32 cellular contexts compared by ENCODE assay signal in the genomic region with DNA sequence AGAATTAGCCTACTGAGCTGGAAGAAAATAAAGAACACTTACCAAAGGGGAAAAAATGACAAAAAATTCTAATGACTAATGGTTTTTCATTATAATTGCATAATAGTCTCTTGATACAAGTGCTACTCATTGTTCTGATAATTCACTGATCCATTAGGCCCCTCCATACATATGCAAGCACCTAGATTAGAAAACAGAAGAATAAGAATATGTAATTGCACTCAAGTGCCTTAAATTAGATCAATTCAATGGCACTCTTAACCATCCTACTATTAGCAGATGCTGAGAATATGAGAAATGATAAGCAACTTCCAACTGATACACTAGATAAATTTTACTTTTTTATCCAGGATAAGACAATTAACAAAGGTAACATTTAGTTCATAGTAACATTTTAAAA.
"Had no signal": no experiment of that assay in that cellular context is flagged by ENCODE, and none has a peak within 500 bp of the region (broad histone marks: within the 10 kb centered on the region; RNA-seq: fewer than 3 reads in every experiment).

No MANE protein-coding gene starts in this region.

- H3K27me3 Mint-ChIP-seq: activated B cell treated with CpG ODN at 0.5 μM for 24 hours; activated CD4-positive, alpha-beta memory T cell treated with anti-CD3 and anti-CD28 coated beads for 36 hours; activated naive CD4-positive, alpha-beta T cell treated with anti-CD3 and anti-CD28 coated beads, Interleukin-2, amount 10 ng/mL, durations not matched to agents 7 days and 5 days; activated naive CD8-positive, alpha-beta T cell; T-cell; T-helper 17 cell had no signal

- H3K4me1 ChIP-seq: SJCRH30 had no signal

- H3K9me3 ChIP-seq: SJCRH30 had no signal

- H3K4me3 Mint-ChIP-seq: activated B cell treated with CpG ODN at 0.5 μM for 24 hours; activated CD4-positive, alpha-beta memory T cell treated with anti-CD3 and anti-CD28 coated beads for 36 hours; activated naive CD4-positive, alpha-beta T cell treated with anti-CD3 and anti-CD28 coated beads, Interleukin-2, amount 10 ng/mL, durations not matched to agents 7 days and 5 days; activated naive CD8-positive, alpha-beta T cell; activated naive CD8-positive, alpha-beta T cell treated with anti-CD3 and anti-CD28 coated beads, Interleukin-2, amount 50 U/mL, for 24 hours; activated T-cell treated with anti-CD3 and anti-CD28 coated beads, Interleukin-2, amount 50 U/mL, for 4 hours; activated T-helper 1 cell treated with anti-CD3 and anti-CD28 coated beads, Interleukin-12 subunit alpha, Interleukin-12 subunit beta, Interleukin-2, Interleukin-4 antibody, amounts not matched to agents 30 ng/mL and 10 ng/mL and 1 ng/mL, durations not matched to agents 14 hours and 24 hours and 36 hours; brain; T-cell; T-helper 17 cell had no signal

- H3K27ac Mint-ChIP-seq: activated B cell treated with CpG ODN at 0.5 μM for 24 hours; activated CD4-positive, alpha-beta memory T cell treated with anti-CD3 and anti-CD28 coated beads for 36 hours; activated naive CD4-positive, alpha-beta T cell treated with anti-CD3 and anti-CD28 coated beads, Interleukin-2, amount 10 ng/mL, durations not matched to agents 7 days and 5 days; activated naive CD8-positive, alpha-beta T cell; activated naive CD8-positive, alpha-beta T cell treated with anti-CD3 and anti-CD28 coated beads, Interleukin-2, amount 50 U/mL, for 24 hours; activated T-helper 1 cell treated with anti-CD3 and anti-CD28 coated beads, Interleukin-12 subunit alpha, Interleukin-12 subunit beta, Interleukin-2, Interleukin-4 antibody, amounts not matched to agents 30 ng/mL and 10 ng/mL and 1 ng/mL, durations not matched to agents 14 hours and 24 hours and 36 hours; T-cell; T-helper 17 cell had no signal

- H3K36me3 ChIP-seq: SJCRH30 had no signal

- DNase-seq: activated B cell treated with CpG ODN at 0.5 μM for 24 hours; activated CD4-positive, alpha-beta memory T cell treated with anti-CD3 and anti-CD28 coated beads for 36 hours; activated CD4-positive, alpha-beta T cell treated with anti-CD3 and anti-CD28 coated beads for 4 hours; activated CD4-positive, alpha-beta T cell treated with anti-CD3 and anti-CD28 coated beads, Interleukin-2, amount 50 U/mL, for 1 hour; activated CD4-positive, CD25-positive, alpha-beta regulatory T cell treated with anti-CD3 and anti-CD28 coated beads, Interleukin-2, amount 50 U/mL, for 72 hours; activated CD8-positive, alpha-beta memory T cell treated with anti-CD3 and anti-CD28 coated beads, Interleukin-2, amount 50 U/mL, for 4 hours; activated gamma-delta T cell treated with Interleukin-2 at 50 U/mL for 16 hours; activated naive CD4-positive, alpha-beta T cell treated with anti-CD3 and anti-CD28 coated beads, Interleukin-2, amount 10 ng/mL, durations not matched to agents 7 days and 5 days; activated naive CD8-positive, alpha-beta T cell treated with anti-CD3 and anti-CD28 coated beads, Interleukin-2, amount 50 U/mL, for 24 hours; activated T-cell treated with anti-CD3 and anti-CD28 coated beads for 4 hours; activated T-cell treated with anti-CD3 and anti-CD28 coated beads, Interleukin-2, amount 50 U/mL, for 4 hours; anterior cingulate cortex; central memory CD4-positive, alpha-beta T cell; Karpas-422; KBM-7; NCI-H1694; NCI-H1930; NCI-H2107; NCI-H345; NCI-H524 treated with DMSO at 0.1 percent for 48 hours; NCI-H774; SHP77; SJCRH30; T-cell; T-helper 17 cell; T-helper 9 cell had no signal

- H3K27me3 ChIP-seq: SJCRH30 had no signal

- H3K4me3 ChIP-seq: coronary artery, SJCRH30 had no signal

- H3K36me3 Mint-ChIP-seq: activated CD4-positive, alpha-beta memory T cell treated with anti-CD3 and anti-CD28 coated beads for 36 hours; activated naive CD4-positive, alpha-beta T cell treated with anti-CD3 and anti-CD28 coated beads, Interleukin-2, amount 10 ng/mL, durations not matched to agents 7 days and 5 days; activated naive CD8-positive, alpha-beta T cell; T-cell had no signal

- H3K27ac ChIP-seq: coronary artery, SJCRH30, VCaP had no signal

- H3K4me1 Mint-ChIP-seq: activated B cell treated with CpG ODN at 0.5 μM for 24 hours; activated naive CD4-positive, alpha-beta T cell treated with anti-CD3 and anti-CD28 coated beads, Interleukin-2, amount 10 ng/mL, durations not matched to agents 7 days and 5 days; activated naive CD8-positive, alpha-beta T cell treated with anti-CD3 and anti-CD28 coated beads, Interleukin-2, amount 50 U/mL, for 24 hours; T-cell; T-helper 17 cell had no signal

- H3K9me3 Mint-ChIP-seq: activated B cell treated with CpG ODN at 0.5 μM for 24 hours; activated CD4-positive, alpha-beta memory T cell treated with anti-CD3 and anti-CD28 coated beads for 36 hours; activated naive CD4-positive, alpha-beta T cell treated with anti-CD3 and anti-CD28 coated beads, Interleukin-2, amount 10 ng/mL, durations not matched to agents 7 days and 5 days; activated T-cell treated with anti-CD3 and anti-CD28 coated beads, Interleukin-2, amount 50 U/mL, for 4 hours; activated T-helper 1 cell treated with anti-CD3 and anti-CD28 coated beads, Interleukin-12 subunit alpha, Interleukin-12 subunit beta, Interleukin-2, Interleukin-4 antibody, amounts not matched to agents 30 ng/mL and 10 ng/mL and 1 ng/mL, durations not matched to agents 14 hours and 24 hours and 36 hours had no signal

- ATAC-seq: activated naive CD8-positive, alpha-beta T cell treated with anti-CD3 and anti-CD28 coated beads, Interleukin-2, amount 50 U/mL, for 24 hours; activated T-cell treated with anti-CD3 and anti-CD28 coated beads, Interleukin-2, amount 50 U/mL, for 4 hours; Panc1; T-cell; T-helper 17 cell had no signal
